Comparison of ENCODE assay signal across 8 cellular contexts in genomic region chr12:106955377-106956047, GRCh38. TPM values are rescaled to one million over a fixed set of nuclear protein-coding genes. Genes with fewer than 3 reads are reported as not detected.
DNase-seq lines count a peak whose midpoint lies in the region; ATAC-seq and TF ChIP-seq lines count a peak whose summit lies in the region.

TMEM263 (plus strand) TSS chr12:106955907; CDS start chr12:106967117, 11,210 bp downstream.

- peak; percentile 98 for DNase-seq in BE2C
- peak; percentile 90 for DNase-seq in NCI-H510A (lab: John Stamatoyannopoulos, UW)
- peak; percentile 85 for DNase-seq in activated CD4-positive, alpha-beta T cell treated with anti-CD3 and anti-CD28 coated beads, Interleukin-2, amount 50 U/mL, for 1 hour
- DNase-seq in dedifferentiated amniotic fluid mesenchymal stem cell (ENCODE audit: extremely low spot score), result peak; percentile 95
- peak; percentile 96 for DNase-seq in left lobe of liver (ENCODE audit: low spot score)
- DNase-seq in stimulated activated CD4-positive, alpha-beta T cell treated with anti-CD3 and anti-CD28 coated beads, Interleukin-2, amount 100 ng/mL, for 24 hours, result peak; percentile 86 to 89

- TF ChIP-seq POLR2A in GM19193 (IDR thresholded peaks at IDR 0.05; ENCODE audit: extremely low read depth, insufficient read depth, insufficient read length), result peak; percentile 82

- H3K36me3 ChIP-seq in BE2C, result no peaks in the 10 kb centered on the region

- ATAC-seq in HG03432 (IDR thresholded peaks at IDR 0.05; ENCODE audit: unreplicated experiment) (peak; percentile 79), left lobe of liver (peak; percentile 88)

- TF ChIP-seq CTCF in BE2C (IDR thresholded peaks at IDR 0.05; ENCODE audit: low read depth, low read length), result no peak

- no peaks in the 10 kb centered on the region for H3K4me1 ChIP-seq in BE2C

- H3K27me3 ChIP-seq in BE2C, result no peaks in the 10 kb centered on the region

- peak within 1 kb of the TSS; percentile 93 for H3K4me3 ChIP-seq in BE2C (ENCODE audit: low read depth, low read length)

- no peaks in the 10 kb centered on the region for H3K9me3 ChIP-seq in BE2C

RNA-seq across cellular contexts. Expression of gene TMEM263, which starts in this region (rescaled TPM):
- 14.1 TPM for polyA plus RNA-seq in BE2C (2012; ENCODE audit: insufficient read depth, insufficient read length, low read depth)
- 23.2 TPM for total RNA-seq in left lobe of liver

Comparison
In these comparisons a context has a peak if more than half of its experiments do, and no peak if none do; other contexts are left out.
1. Peak in every context shown above with its lines: DNase-seq, ATAC-seq and H3K4me3 ChIP-seq.